Comparison of ENCODE assay signal across 8 cellular contexts in genomic region chr10:102917314-102917961, GRCh38. TPM values are rescaled to one million over a fixed set of nuclear protein-coding genes. Genes with fewer than 3 reads are reported as not detected.
DNase-seq lines count a peak whose midpoint lies in the region; ATAC-seq and TF ChIP-seq lines count a peak whose summit lies in the region.

No MANE protein-coding gene starts in this region.

- peak overlapping the region; percentile 94 to 96 (median 95) for H3K4me3 Mint-ChIP-seq in CD4-positive, alpha-beta memory T cell
- H3K4me3 Mint-ChIP-seq in activated T-helper 2 cell treated with anti-CD3 and anti-CD28 coated beads, Interferon-gamma antibody, Interleukin-2, Interleukin-4, amounts not matched to agents 10 μg/mL and 5 μg/mL and 100 μg/mL, durations not matched to agents 14 hours and 24 hours and 36 hours (ENCODE audit: low read depth): peak overlapping the region; percentile 92
- H3K4me3 Mint-ChIP-seq in nephron progenitor cell: peak overlapping the region; percentile 93

- H3K36me3 ChIP-seq in CD4-positive, alpha-beta memory T cell (ENCODE audit: insufficient read depth, low read length): no peaks in the 10 kb centered on the region
- H3K36me3 ChIP-seq in Peyer's patch: no peaks in the 10 kb centered on the region

- POLR2A ChIA-PET in CD4-positive, alpha-beta memory T cell (lab: Charles Lee; ENCODE audit: partially characterized antibody): interaction anchor here (0.8 to 3.2 kb wide), 20 partner anchors 14 to 773 kb away, joined by 3 to 21 read pairs (median 3); partner anchors contain the start of genes ACTR1A, ATP5MK, BORCS7 and NT5C2

- peak overlapping the region; percentile 72 for H3K27ac ChIP-seq in CD4-positive, alpha-beta memory T cell (ENCODE audit: low read depth, low read length)
- H3K27ac ChIP-seq in Peyer's patch: peak overlapping the region; percentile 77 to 94 (median 86)

- H3K27me3 Mint-ChIP-seq in CD4-positive, alpha-beta memory T cell: peaks cover 4 to 6% of the 10 kb centered on the region in 2 donors
- peaks cover 3% of the 10 kb centered on the region for H3K27me3 Mint-ChIP-seq in activated T-helper 2 cell treated with anti-CD3 and anti-CD28 coated beads, Interferon-gamma antibody, Interleukin-2, Interleukin-4, amounts not matched to agents 10 μg/mL and 5 μg/mL and 100 μg/mL, durations not matched to agents 14 hours and 24 hours and 36 hours (ENCODE audit: low read depth)
- peaks cover 44% of the 10 kb centered on the region for H3K27me3 Mint-ChIP-seq in nephron progenitor cell (ENCODE audit: low read depth, poor library complexity)

- DNase-seq in CD4-positive, alpha-beta memory T cell: peak; percentile 79 to 86 (median 81)
- DNase-seq in Peyer's patch: peak; percentile 75 to 91 (median 87)
- DNase-seq in activated T-helper 2 cell treated with anti-CD3 and anti-CD28 coated beads, Interferon-gamma antibody, Interleukin-2, Interleukin-4, amounts not matched to agents 10 μg/mL and 5 μg/mL and 100 μg/mL, durations not matched to agents 14 hours and 24 hours and 36 hours (ENCODE audit: low spot score): peak; percentile 78
- peak; percentile 67 for DNase-seq in fibroblast of the aortic adventitia (ENCODE audit: low read depth)
- DNase-seq in nephron progenitor cell: peak; percentile 83
- peak; percentile 72 to 94 (median 84) for DNase-seq in stimulated activated naive CD4-positive, alpha-beta T cell (lab: John Stamatoyannopoulos, UW)

- H3K4me1 ChIP-seq in CD4-positive, alpha-beta memory T cell (ENCODE audit: insufficient read depth, low read length): peaks cover 46% of the 10 kb centered on the region
- H3K4me1 ChIP-seq in Peyer's patch: peaks cover 0 to 26% (median 7%) of the 10 kb centered on the region in 4 donors

- no peaks in the 10 kb centered on the region for H3K9me3 Mint-ChIP-seq in CD4-positive, alpha-beta memory T cell
- no peaks in the 10 kb centered on the region for H3K9me3 Mint-ChIP-seq in activated T-helper 2 cell treated with anti-CD3 and anti-CD28 coated beads, Interferon-gamma antibody, Interleukin-2, Interleukin-4, amounts not matched to agents 10 μg/mL and 5 μg/mL and 100 μg/mL, durations not matched to agents 14 hours and 24 hours and 36 hours
- H3K9me3 Mint-ChIP-seq in nephron progenitor cell: no peaks in the 10 kb centered on the region

- CTCF ChIA-PET in CD4-positive, alpha-beta memory T cell (lab: Charles Lee; ENCODE audit: partially characterized antibody): interaction anchor here (0.6 to 5.7 kb wide), 25 partner anchors 12 to 566 kb away, joined by 3 to 61 read pairs (median 4); partner anchors contain the start of genes PCGF6 and RPEL1

- intact Hi-C loops in CD4-positive, alpha-beta memory T cell (cut with micrococcal nuclease): loop anchor here (1.0 to 5.0 kb wide), 7 partner anchors 82 to 1565 kb away; partner anchors contain the start of genes BTRC, NFKB2 and SFR1
- intact Hi-C loops in activated T-helper 2 cell treated with anti-CD3 and anti-CD28 coated beads, Interferon-gamma antibody, Interleukin-2, Interleukin-4, amounts not matched to agents 10 μg/mL and 5 μg/mL and 100 μg/mL, durations not matched to agents 14 hours and 24 hours and 36 hours (cut with micrococcal nuclease): loop anchor here (1.0 to 10.0 kb wide), 5 partner anchors 80 to 1083 kb away; partner anchors contain the start of gene CYP17A1

- peak overlapping the region; percentile 92 to 98 (median 96) for H3K27ac Mint-ChIP-seq in CD4-positive, alpha-beta memory T cell
- H3K27ac Mint-ChIP-seq in activated T-helper 2 cell treated with anti-CD3 and anti-CD28 coated beads, Interferon-gamma antibody, Interleukin-2, Interleukin-4, amounts not matched to agents 10 μg/mL and 5 μg/mL and 100 μg/mL, durations not matched to agents 14 hours and 24 hours and 36 hours: peak overlapping the region; percentile 88
- peak overlapping the region; percentile 51 for H3K27ac Mint-ChIP-seq in nephron progenitor cell

- H3K4me3 ChIP-seq in CD4-positive, alpha-beta memory T cell (ENCODE audit: low read length in 2 of 2): peak overlapping the region; percentile 84 to 91
- H3K4me3 ChIP-seq in Peyer's patch (peak overlapping the region; percentile 72 to 94 (median 83)), fibroblast of the aortic adventitia (ENCODE audit: low read depth, low read length) (peak overlapping the region; percentile 71)

- peaks cover 3 to 6% of the 10 kb centered on the region in 2 donors for H3K36me3 Mint-ChIP-seq in CD4-positive, alpha-beta memory T cell
- peaks cover 10% of the 10 kb centered on the region for H3K36me3 Mint-ChIP-seq in activated T-helper 2 cell treated with anti-CD3 and anti-CD28 coated beads, Interferon-gamma antibody, Interleukin-2, Interleukin-4, amounts not matched to agents 10 μg/mL and 5 μg/mL and 100 μg/mL, durations not matched to agents 14 hours and 24 hours and 36 hours (ENCODE audit: low read depth)
- peaks cover 14% of the 10 kb centered on the region for H3K36me3 Mint-ChIP-seq in nephron progenitor cell (ENCODE audit: low read depth)

- peak; percentile 3 to 41 for TF ChIP-seq POLR2A in Peyer's patch (IDR thresholded peaks at IDR 0.05)

- TF ChIP-seq CTCF in Peyer's patch (IDR thresholded peaks at IDR 0.05): peak; percentile 80 to 99 (median 96)
- TF ChIP-seq CTCF in fibroblast of the aortic adventitia (IDR thresholded peaks at IDR 0.05; ENCODE audit: insufficient read depth, low read length): peak; percentile 95
- TF ChIP-seq CTCF in nephron progenitor cell (IDR thresholded peaks at IDR 0.05): peak; percentile 97

- ATAC-seq in GM19455 (IDR thresholded peaks at IDR 0.05; ENCODE audit: unreplicated experiment): peak; percentile 46
- ATAC-seq in HG03571 (IDR thresholded peaks at IDR 0.05; ENCODE audit: unreplicated experiment): peak; percentile 40

- no peaks in the 10 kb centered on the region for H3K9me3 ChIP-seq in CD4-positive, alpha-beta memory T cell (ENCODE audit: control insufficient read depth in 1 of 2, low read length in 2 of 2)
- H3K9me3 ChIP-seq in Peyer's patch: no peaks in the 10 kb centered on the region

- no peaks in the 10 kb centered on the region for H3K27me3 ChIP-seq in CD4-positive, alpha-beta memory T cell (ENCODE audit: insufficient read depth, low read length)
- H3K27me3 ChIP-seq in Peyer's patch: no peaks in the 10 kb centered on the region

- H3K4me1 Mint-ChIP-seq in CD4-positive, alpha-beta memory T cell: peaks cover 32 to 52% (median 46%) of the 10 kb centered on the region in 4 donors
- H3K4me1 Mint-ChIP-seq in activated T-helper 2 cell treated with anti-CD3 and anti-CD28 coated beads, Interferon-gamma antibody, Interleukin-2, Interleukin-4, amounts not matched to agents 10 μg/mL and 5 μg/mL and 100 μg/mL, durations not matched to agents 14 hours and 24 hours and 36 hours (ENCODE audit: low read depth): peaks cover 44% of the 10 kb centered on the region
- H3K4me1 Mint-ChIP-seq in nephron progenitor cell: peaks cover 34% of the 10 kb centered on the region

RNA-seq across cellular contexts. Expression of gene CNNM2, which starts 0.7 kb away (rescaled TPM):
- 10 to 100 TPM; 11.9 to 14.4 TPM for total RNA-seq in CD4-positive, alpha-beta memory T cell
- 1 to 10 TPM; 3.2 to 4.5 TPM for polyA plus RNA-seq in CD4-positive, alpha-beta memory T cell
- total RNA-seq in Peyer's patch: 10 to 100 TPM; 15.8 to 39.6 (median 19.2) TPM
- 7.2 and 7.5 TPM in 2 replicates for total RNA-seq in activated T-helper 2 cell treated with anti-CD3 and anti-CD28 coated beads, Interferon-gamma antibody, Interleukin-2, Interleukin-4, amounts not matched to agents 10 μg/mL and 5 μg/mL and 100 μg/mL, durations not matched to agents 14 hours and 24 hours and 36 hours
- total RNA-seq in fibroblast of the aortic adventitia (ENCODE audit: low replicate concordance): 5.7 and 6.1 TPM in 2 replicates

RNA-seq across cellular contexts. Expression of gene AS3MT, which starts 48.2 kb away (rescaled TPM):
- 1 to 10 TPM; 2.3 TPM for total RNA-seq in CD4-positive, alpha-beta memory T cell
- under 1 TPM in 1 of 2 donors, not detected in 1; 0.14 TPM for polyA plus RNA-seq in CD4-positive, alpha-beta memory T cell
- total RNA-seq in Peyer's patch: 1 to 10 TPM in 2 of 4 donors, not detected in 2; 3.6 to 5.8 TPM
- 0.18 and 0.50 TPM in 2 replicates for total RNA-seq in activated T-helper 2 cell treated with anti-CD3 and anti-CD28 coated beads, Interferon-gamma antibody, Interleukin-2, Interleukin-4, amounts not matched to agents 10 μg/mL and 5 μg/mL and 100 μg/mL, durations not matched to agents 14 hours and 24 hours and 36 hours
- total RNA-seq in fibroblast of the aortic adventitia (ENCODE audit: low replicate concordance): 2.9 and 7.0 TPM in 2 replicates

Comparison
In these comparisons a context has a peak if more than half of its experiments do, and no peak if none do; other contexts are left out.
1. Peak in every context shown above with its lines: DNase-seq, ATAC-seq, H3K4me3 ChIP-seq and H3K27ac ChIP-seq.